In the genomic region with DNA sequence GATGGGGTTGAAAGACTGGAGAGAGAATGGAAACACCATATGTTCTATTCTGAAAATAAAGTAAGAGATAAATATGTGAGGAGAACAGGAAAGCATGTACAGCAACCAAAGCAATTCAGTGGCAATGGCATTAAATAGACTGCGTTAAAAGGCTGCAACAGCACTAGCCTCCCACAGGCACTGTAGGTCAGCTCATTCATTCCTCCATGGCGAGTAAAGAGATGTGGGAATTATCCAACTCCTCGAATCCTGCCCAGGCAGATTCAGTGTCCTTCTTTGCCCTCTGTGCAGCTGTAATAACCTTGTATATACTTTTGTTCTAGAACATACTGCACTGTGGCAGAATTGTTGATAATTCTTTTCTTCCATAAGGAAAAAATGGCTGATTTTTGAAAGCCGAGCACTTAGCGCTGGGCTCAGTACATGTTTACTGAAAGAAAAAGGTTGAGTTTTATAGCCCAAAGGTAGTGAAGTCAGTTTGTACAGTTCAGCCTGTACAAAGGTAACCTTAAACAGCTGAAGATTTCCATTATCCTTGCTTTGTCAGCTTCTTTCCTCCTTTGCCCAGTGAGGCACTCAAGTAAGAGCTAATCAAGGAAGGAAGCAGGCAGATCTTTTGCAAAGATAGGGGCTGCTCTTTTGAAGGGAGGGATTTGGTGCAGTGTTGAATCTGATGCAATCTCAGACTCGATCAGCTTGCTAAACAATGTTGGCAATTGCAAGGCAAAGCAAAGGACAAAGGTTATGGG, we compare ENCODE assay signal across 12 cellular contexts. TPM values are rescaled to one million over a fixed set of nuclear protein-coding genes. Genes with fewer than 3 reads are reported as not detected.
A peak's percentile ranks its signal among the peaks of the same experiment; 100 is the strongest.
DNase-seq lines count a peak whose midpoint lies in the region; ATAC-seq, FAIRE-seq and TF ChIP-seq lines count a peak whose summit lies in the region.
"Had no signal": no experiment of that assay in that cellular context is flagged by ENCODE, and none has a peak within 500 bp of the region (broad histone marks: within the 10 kb centered on the region; RNA-seq: fewer than 3 reads in every experiment).

No MANE protein-coding gene starts in this region.

- H3K4me2 ChIP-seq in mammary epithelial cell (ENCODE audit: insufficient read depth, low read depth, low read length): peak overlapping the region; percentile 50

- H4K20me1 ChIP-seq in mammary epithelial cell (ENCODE audit: insufficient read depth, low read length): no peaks in the 10 kb centered on the region

- dilution Hi-C loops in mammary epithelial cell (cut with HindIII; ENCODE audit: low sequenced_read_pairs): no loop called here

- H3K27me3 Mint-ChIP-seq in T-cell: no peaks in the 10 kb centered on the region
- H3K27me3 Mint-ChIP-seq: activated CD4-positive, alpha-beta T cell treated with anti-CD3 and anti-CD28 coated beads, Interleukin-2, amount 10 ng/mL, durations not matched to agents 24 days and 14 days; dendritic cell treated with granulocyte-macrophage colony-stimulating factor and Interleukin-4, amounts not matched to agents 40 ng/mL and 50 ng/mL, for 4 days; naive thymus-derived CD4-positive, alpha-beta T cell had no signal

- DNase-seq in AG10803 (ENCODE audit: low read depth) (peak; percentile 71), mammary epithelial cell (peak; percentile 44), left lung (no peak), RCC 7860 (ENCODE audit: low spot score) (no peak), T-cell (no peak), suprapubic skin (ENCODE audit: low spot score in 2 of 2) (no peak)
- DNase-seq: activated CD4-positive, alpha-beta T cell treated with anti-CD3 and anti-CD28 coated beads, Interleukin-2, amount 10 ng/mL, durations not matched to agents 24 days and 14 days; naive thymus-derived CD4-positive, alpha-beta T cell; NCI-H1436 treated with DMSO at 0.1 percent for 48 hours had no signal

- TF ChIP-seq CTCF in AG10803 (conservative IDR thresholded peaks at IDR 0.05; ENCODE audit: low read length) (no peak), mammary epithelial cell (conservative IDR thresholded peaks at IDR 0.05 in 1 of 2, IDR thresholded peaks at IDR 0.05 in 1 of 2; ENCODE audit: extremely low read depth in 1 of 2, insufficient read depth in 1 of 2, low read depth in 1 of 2, low read length in 2 of 2) (no peak), left lung (IDR thresholded peaks at IDR 0.05) (no peak), suprapubic skin (IDR thresholded peaks at IDR 0.05) (no peak)

- no peak overlapping the region for H2AFZ ChIP-seq in mammary epithelial cell (ENCODE audit: low read depth, low read length)

- in situ Hi-C loops in mammary epithelial cell (cut with MboI; ENCODE audit: low sequenced_read_pairs in 2 of 2): no loop called here

- H3K9me3 Mint-ChIP-seq in T-cell: no peaks in the 10 kb centered on the region
- H3K9me3 Mint-ChIP-seq: activated CD4-positive, alpha-beta T cell treated with anti-CD3 and anti-CD28 coated beads, Interleukin-2, amount 10 ng/mL, durations not matched to agents 24 days and 14 days; dendritic cell treated with granulocyte-macrophage colony-stimulating factor and Interleukin-4, amounts not matched to agents 40 ng/mL and 50 ng/mL, for 4 days; naive thymus-derived CD4-positive, alpha-beta T cell had no signal

- peak; percentile 12 for ATAC-seq in left lung
- no peak for ATAC-seq in T-cell (replicated peaks in 1 of 4)
- ATAC-seq in GM18498 (IDR thresholded peaks at IDR 0.05; ENCODE audit: unreplicated experiment): no peak
- ATAC-seq: naive thymus-derived CD4-positive, alpha-beta T cell had no signal

- H3K4me1 ChIP-seq in mammary epithelial cell (ENCODE audit: insufficient read depth, low read length) (peaks cover 19% of the 10 kb centered on the region), left lung (peaks cover 0 to 31% of the 10 kb centered on the region in 2 donors), suprapubic skin (peaks cover 23% of the 10 kb centered on the region)

- no peak overlapping the region for H3K27ac Mint-ChIP-seq in T-cell
- H3K27ac Mint-ChIP-seq: activated CD4-positive, alpha-beta T cell treated with anti-CD3 and anti-CD28 coated beads, Interleukin-2, amount 10 ng/mL, durations not matched to agents 24 days and 14 days; dendritic cell treated with granulocyte-macrophage colony-stimulating factor and Interleukin-4, amounts not matched to agents 40 ng/mL and 50 ng/mL, for 4 days had no signal

- POLR2A ChIA-PET in T-cell (lab: Charles Lee): no interaction called here

- TF ChIP-seq EP300 in suprapubic skin (IDR thresholded peaks at IDR 0.05): no peak

- H3K9me3 ChIP-seq in KOPT-K1 (ENCODE audit: insufficient read depth, low read length, poor library complexity, severe bottlenecking): no peaks in the 10 kb centered on the region
- no peaks in the 10 kb centered on the region for H3K9me3 ChIP-seq in mammary epithelial cell (replicated peaks; ENCODE audit: insufficient read depth, low read length)
- H3K9me3 ChIP-seq in left lung: no peaks in the 10 kb centered on the region
- H3K9me3 ChIP-seq in suprapubic skin: no peaks in the 10 kb centered on the region

- FAIRE-seq in RCC 7860 (lab: Jason Lieb, UNC): no peak

- H3K36me3 ChIP-seq in KOPT-K1 (ENCODE audit: insufficient read depth, low read length): no peaks in the 10 kb centered on the region
- no peaks in the 10 kb centered on the region for H3K36me3 ChIP-seq in mammary epithelial cell (ENCODE audit: insufficient read depth, low read length)
- no peaks in the 10 kb centered on the region for H3K36me3 ChIP-seq in left lung
- H3K36me3 ChIP-seq in suprapubic skin: no peaks in the 10 kb centered on the region

- peak overlapping the region; percentile 38 for H3K27ac ChIP-seq in KOPT-K1 (ENCODE audit: low read depth, low read length, poor library complexity, severe bottlenecking)
- no peak overlapping the region for H3K27ac ChIP-seq in mammary epithelial cell (ENCODE audit: insufficient read depth, low read depth, low read length)
- no peak overlapping the region for H3K27ac ChIP-seq in left lung
- no peak overlapping the region for H3K27ac ChIP-seq in suprapubic skin

- H3K79me2 ChIP-seq in mammary epithelial cell (ENCODE audit: insufficient read depth, low read length): peaks cover 94% of the 10 kb centered on the region

- TF ChIP-seq POLR2A in suprapubic skin (IDR thresholded peaks at IDR 0.05): no peak

- intact Hi-C loops in mammary epithelial cell (cut with micrococcal nuclease): loop anchor here (1.0 to 2.0 kb wide), 2 partner anchors 8 to 43 kb away; partner anchors contain the start of gene ANO6
- intact Hi-C loops in left lung (cut with DNase I): no loop called here

- no TSS peak for BruUV-seq in mammary epithelial cell (replicated peaks; lab: Mats Ljungman, UMichigan)

- no peaks in the 10 kb centered on the region for H3K27me3 ChIP-seq in mammary epithelial cell (ENCODE audit: insufficient read depth, low read length)
- H3K27me3 ChIP-seq in left lung: no peaks in the 10 kb centered on the region
- no peaks in the 10 kb centered on the region for H3K27me3 ChIP-seq in suprapubic skin

- no peak overlapping the region for H3K4me3 Mint-ChIP-seq in T-cell
- H3K4me3 Mint-ChIP-seq: activated CD4-positive, alpha-beta T cell treated with anti-CD3 and anti-CD28 coated beads, Interleukin-2, amount 10 ng/mL, durations not matched to agents 24 days and 14 days; dendritic cell treated with granulocyte-macrophage colony-stimulating factor and Interleukin-4, amounts not matched to agents 40 ng/mL and 50 ng/mL, for 4 days had no signal

- H3K4me3 ChIP-seq in AG10803 (ENCODE audit: low read length): no peak overlapping the region
- H3K4me3 ChIP-seq in mammary epithelial cell (replicated peaks in 1 of 3; ENCODE audit: insufficient read depth in 1 of 3, low read depth in 2 of 3, low read length in 3 of 3): no peak overlapping the region
- H3K4me3 ChIP-seq in left lung: no peak overlapping the region
- H3K4me3 ChIP-seq in suprapubic skin: no peak overlapping the region

- H3K4me1 Mint-ChIP-seq in T-cell: peaks cover 33 to 46% (median 39%) of the 10 kb centered on the region in 3 donors

- 62% methylated on average over 6 of the region's 6 CpGs for WGBS in mammary epithelial cell (ENCODE audit: low coverage, missing lambda C conversion rate)
- 60% methylated on average over 6 of the region's 6 CpGs for WGBS in suprapubic skin

- CTCF ChIA-PET in mammary epithelial cell (lab: Charles Lee; ENCODE audit: low non-redundant PET): interaction anchor here (0.5 to 0.7 kb wide), 3 partner anchors 33 to 1492 kb away, joined by 3 to 5 read pairs (median 3); no protein-coding TSS in a partner anchor
- CTCF ChIA-PET in T-cell (lab: Charles Lee): no interaction called here

- no peak overlapping the region for H3K9ac ChIP-seq in mammary epithelial cell (ENCODE audit: insufficient read depth, low read length)

- H3K36me3 Mint-ChIP-seq in T-cell: peaks cover 17% of the 10 kb centered on the region

RNA-seq across cellular contexts. Expression of gene ANO6, which starts 44.0 kb away (rescaled TPM):
- 10 to 100 TPM; 57.0 to 77.5 TPM for total RNA-seq in mammary epithelial cell
- polyA plus RNA-seq in mammary epithelial cell: 29.4 TPM
- 60.1 TPM for polyA minus RNA-seq in mammary epithelial cell
- total RNA-seq in left lung: 10 to 100 TPM; 63.8 to 79.7 TPM
- 10 to 100 TPM; 17.9 to 22.5 (median 20.3) TPM for total RNA-seq in T-cell
- 10 to 100 TPM; 31.8 to 43.5 (median 34.1) TPM for total RNA-seq in suprapubic skin

Comparison
In these comparisons a context has a peak if more than half of its experiments do, and no peak if none do; other contexts are left out.
1. DNase-seq: peak in AG10803 (single experiment) and mammary epithelial cell (single experiment); none in left lung (0 of 2), RCC 7860 (single experiment), T-cell (0 of 34) and suprapubic skin (0 of 2).